Comparison of ENCODE assay signal across 17 cellular contexts in the genomic region with DNA sequence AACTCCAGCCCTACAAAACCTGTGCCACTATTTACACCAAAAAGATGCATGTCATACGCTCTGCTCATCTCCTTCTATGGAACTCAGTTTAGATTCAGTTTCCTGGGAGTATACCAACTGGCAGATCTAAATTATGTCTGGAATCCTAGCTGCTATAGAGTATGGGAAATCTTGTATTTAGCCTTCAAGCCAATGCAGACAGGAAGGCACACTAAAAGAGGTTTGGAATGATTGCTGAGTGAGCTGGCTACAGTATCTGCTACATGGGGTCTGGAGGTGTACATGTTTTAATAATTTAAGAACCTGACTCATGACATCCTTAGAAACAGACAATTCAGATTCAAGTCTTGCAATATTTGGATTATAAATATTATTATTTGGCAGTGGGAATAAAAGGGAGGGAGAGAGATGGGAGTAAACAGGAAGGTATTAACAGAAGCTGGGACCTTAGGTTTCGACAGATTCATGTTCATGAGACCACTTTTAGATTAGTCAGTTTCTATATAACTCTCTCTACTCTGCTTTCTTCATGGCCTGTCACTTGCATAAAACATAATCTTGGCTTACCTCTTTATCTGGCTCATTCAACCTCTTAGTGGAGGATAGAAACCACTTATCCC.
DNase-seq lines count a peak whose midpoint lies in the region; ATAC-seq and TF ChIP-seq lines count a peak whose summit lies in the region.
"Had no signal": no experiment of that assay in that cellular context is flagged by ENCODE, and none has a peak within 500 bp of the region (broad histone marks: within the 10 kb centered on the region; RNA-seq: fewer than 3 reads in every experiment).

No MANE protein-coding gene starts in this region.

- peak overlapping the region; percentile 51 to 72; a peak in 3 of 4 replicates for H3K27ac ChIP-seq in SK-N-SH (ENCODE audit: low read depth in 2 of 2, low read length in 1 of 2)
- H3K27ac ChIP-seq in trophoblast cell (ENCODE audit: low read depth, low read length): no peak overlapping the region
- H3K27ac ChIP-seq in upper lobe of left lung: no peak overlapping the region
- H3K27ac ChIP-seq: A549, RWPE1 had no signal

- H2BK12ac ChIP-seq in trophoblast cell (ENCODE audit: low read length): no peak overlapping the region

- no peak overlapping the region for H4K12ac ChIP-seq in trophoblast cell (ENCODE audit: low read depth, low read length)

- peaks cover 16% of the 10 kb centered on the region for H3F3A ChIP-seq in SK-N-SH (replicated peaks; ENCODE audit: insufficient read depth)

- H2BK5ac ChIP-seq in trophoblast cell (ENCODE audit: low read depth, low read length, poor library complexity): no peak overlapping the region

- H3K27me3 ChIP-seq in SK-N-SH (ENCODE audit: insufficient read depth) (no peaks in the 10 kb centered on the region), trophoblast cell (ENCODE audit: insufficient read depth, low read length) (no peaks in the 10 kb centered on the region), upper lobe of left lung (no peaks in the 10 kb centered on the region)

- H2AFZ ChIP-seq in SK-N-SH (ENCODE audit: low read depth): peak overlapping the region; percentile 26; the same call in 1 of the 2 replicates
- H2AFZ ChIP-seq in trophoblast cell (ENCODE audit: insufficient read depth, low read length, poor library complexity): no peak overlapping the region

- H3K9me3 ChIP-seq in SK-N-SH (no peaks in the 10 kb centered on the region), trophoblast cell (ENCODE audit: insufficient read depth, low read depth, low read length) (no peaks in the 10 kb centered on the region), upper lobe of left lung (no peaks in the 10 kb centered on the region)
- H3K9me3 ChIP-seq: A549 had no signal

- 64% methylated on average over 2 of the region's 2 CpGs for WGBS in SK-N-SH (ENCODE audit: low lambda C conversion rate)
- WGBS in trophoblast cell (ENCODE audit: extremely low coverage, insufficient coverage, insufficient read length): no CpG with 5 or more reads among the region's 2 CpGs
- WGBS in upper lobe of left lung, 2 donors: 72 to 78% methylated on average over 2 of the region's 2 CpGs

- H3K18ac ChIP-seq in trophoblast cell (ENCODE audit: low read length): no peak overlapping the region

- no peaks in the 10 kb centered on the region for H3K79me2 ChIP-seq in SK-N-SH (ENCODE audit: insufficient read depth)
- no peaks in the 10 kb centered on the region for H3K79me2 ChIP-seq in trophoblast cell (ENCODE audit: control insufficient read depth, insufficient read depth, low read length, poor library complexity)

- no peak overlapping the region for H2BK120ac ChIP-seq in trophoblast cell (ENCODE audit: insufficient read depth, low read length, poor library complexity)

- no peak overlapping the region for H3K4me3 ChIP-seq in SK-N-SH (ENCODE audit: low read depth in 2 of 2, low read length in 1 of 2)
- H3K4me3 ChIP-seq in cardiac fibroblast (replicated peaks in 1 of 2; ENCODE audit: low read depth in 2 of 2, low read length in 2 of 2): no peak overlapping the region
- H3K4me3 ChIP-seq in trophoblast cell (ENCODE audit: low read depth, low read length): no peak overlapping the region
- H3K4me3 ChIP-seq in upper lobe of left lung: no peak overlapping the region
- H3K4me3 ChIP-seq: A549 had no signal

- POLR2A ChIA-PET in SK-N-SH (lab: Yijun Ruan, JAX): no interaction called here

- no peak for TF ChIP-seq CTCF in SK-N-SH (IDR thresholded peaks at IDR 0.05)
- no peak for TF ChIP-seq CTCF in cardiac fibroblast (IDR thresholded peaks at IDR 0.05; ENCODE audit: low read depth, low read length)
- no peak for TF ChIP-seq CTCF in upper lobe of left lung (IDR thresholded peaks at IDR 0.05)

- no peaks in the 10 kb centered on the region for H3K79me1 ChIP-seq in trophoblast cell (ENCODE audit: low read length)

- CTCF ChIA-PET in SK-N-SH (lab: Yijun Ruan, JAX): interaction anchor here (0.9 kb wide), 1 partner anchor 28 kb away, joined by 3 read pairs; no protein-coding TSS in a partner anchor

- TF ChIP-seq EP300 in SK-N-SH (IDR thresholded peaks at IDR 0.05; ENCODE audit: borderline replicate concordance in 1 of 2, low read depth in 1 of 2, low read length in 1 of 2) (peak in 1 of 2 experiments; percentile 14; a peak in 1 of 4 replicates), upper lobe of left lung (IDR thresholded peaks at IDR 0.05) (no peak)

- H4K8ac ChIP-seq in trophoblast cell (ENCODE audit: low read depth, low read length): no peak overlapping the region

- peak overlapping the region; percentile 8; the same call in 1 of the 2 replicates for H3K9ac ChIP-seq in SK-N-SH
- no peak overlapping the region for H3K9ac ChIP-seq in trophoblast cell (ENCODE audit: low read length)

- H3K4me1 ChIP-seq in SK-N-SH (ENCODE audit: control insufficient read depth in 1 of 2, insufficient read depth in 2 of 2, low read depth in 1 of 2, low read length in 1 of 2) (peaks cover 0 to 6% of the 10 kb centered on the region in 2 experiments; a peak in 2 of 4 replicates), trophoblast cell (ENCODE audit: control insufficient read depth in 1 of 2, insufficient read depth in 2 of 2, low read length in 2 of 2) (peaks cover 0 to 6% of the 10 kb centered on the region in 2 experiments), upper lobe of left lung (no peaks in the 10 kb centered on the region)
- H3K4me1 ChIP-seq: A549 had no signal

- DNase-seq in ELR (ENCODE audit: low read depth) (peak; percentile 5), SK-N-SH (no peak), cardiac fibroblast (ENCODE audit: low read depth in 2 of 2) (peak; percentile 16 to 43), trophoblast cell (no peak), AG08395 (ENCODE audit: low spot score) (no peak), upper lobe of left lung (no peak)
- DNase-seq: AML-193, H7, KBM-7, NCI-H1436, NCI-H2029 treated with DMSO at 0.1 percent for 48 hours, NCI-H510A, NCI-H774, PC-3 had no signal

- TF ChIP-seq POLR2A in upper lobe of left lung (IDR thresholded peaks at IDR 0.05): no peak

- no peak for TF ChIP-seq RAD21 in SK-N-SH (IDR thresholded peaks at IDR 0.05; ENCODE audit: low read length)

- H3K4ac ChIP-seq in trophoblast cell (ENCODE audit: low read depth, low read length): no peak overlapping the region

- no peaks in the 10 kb centered on the region for H3K9me2 ChIP-seq in SK-N-SH

- no peaks in the 10 kb centered on the region for H4K20me1 ChIP-seq in SK-N-SH (ENCODE audit: insufficient read depth)

- H4K91ac ChIP-seq in trophoblast cell (ENCODE audit: low read depth, low read length): no peak overlapping the region

- ATAC-seq in HG03280 (IDR thresholded peaks at IDR 0.05; ENCODE audit: unreplicated experiment) (no peak), upper lobe of left lung (ENCODE audit: low FRiP score in 2 of 2) (no peak)
- ATAC-seq: A549, PC-3 had no signal

- H2AK5ac ChIP-seq in trophoblast cell (ENCODE audit: low read length): no peak overlapping the region

- H3K36me3 ChIP-seq in SK-N-SH (replicated peaks in 1 of 2; ENCODE audit: control insufficient read depth in 1 of 2, insufficient read depth in 2 of 2, low read length in 1 of 2) (no peaks in the 10 kb centered on the region), trophoblast cell (ENCODE audit: control insufficient read depth in 1 of 2, insufficient read depth in 2 of 2, low read length in 2 of 2) (no peaks in the 10 kb centered on the region), upper lobe of left lung (no peaks in the 10 kb centered on the region)

- H3K14ac ChIP-seq in trophoblast cell (ENCODE audit: low read length): no peak overlapping the region

- no peak overlapping the region for H3K23ac ChIP-seq in trophoblast cell (ENCODE audit: low read length)

- H3K4me2 ChIP-seq in SK-N-SH: peak overlapping the region; percentile 31; the same call in 1 of the 2 replicates
- H3K4me2 ChIP-seq in trophoblast cell (ENCODE audit: low read length): peak overlapping the region; percentile 7
- H3K4me2 ChIP-seq: A549 had no signal

TF ChIP-seq in SK-N-SH, 30 proteins besides CTCF, POLR2A, EP300 and RAD21:
- no peak for TF ChIP-seq ELF1 (IDR thresholded peaks at IDR 0.05)
- peak; percentile 22; the same call in 1 of the 2 replicates for TF ChIP-seq TCF12 (IDR thresholded peaks at IDR 0.05)
- TF ChIP-seq, protein P1, sequence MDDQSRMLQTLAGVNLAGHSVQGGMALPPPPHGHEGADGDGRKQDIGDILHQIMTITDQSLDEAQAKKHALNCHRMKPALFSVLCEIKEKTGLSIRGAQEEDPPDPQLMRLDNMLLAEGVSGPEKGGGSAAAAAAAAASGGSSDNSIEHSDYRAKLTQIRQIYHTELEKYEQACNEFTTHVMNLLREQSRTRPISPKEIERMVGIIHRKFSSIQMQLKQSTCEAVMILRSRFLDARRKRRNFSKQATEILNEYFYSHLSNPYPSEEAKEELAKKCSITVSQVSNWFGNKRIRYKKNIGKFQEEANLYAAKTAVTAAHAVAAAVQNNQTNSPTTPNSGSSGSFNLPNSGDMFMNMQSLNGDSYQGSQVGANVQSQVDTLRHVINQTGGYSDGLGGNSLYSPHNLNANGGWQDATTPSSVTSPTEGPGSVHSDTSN (IDR thresholded peaks at IDR 0.05): peak; percentile 15; the same call in 1 of the 2 replicates
- TF ChIP-seq JUND (IDR thresholded peaks at IDR 0.05): 0 out of 2 replicates have a peak, but pooled peaks have one; percentile 27
- TF ChIP-seq CHD2 (IDR thresholded peaks at IDR 0.05; ENCODE audit: low read length, partially characterized antibody): no peak

Comparison
In these comparisons a context has a peak if more than half of its experiments do, and no peak if none do; other contexts are left out.
1. DNase-seq: peak in ELR (single experiment) and cardiac fibroblast (2 of 2); none in SK-N-SH (single experiment), trophoblast cell (0 of 2), AG08395 (single experiment) and upper lobe of left lung (0 of 2).
2. H3K27ac ChIP-seq: peak in SK-N-SH (2 of 2); none in trophoblast cell (single experiment) and upper lobe of left lung (0 of 4).